Comparison of ENCODE assay signal across 8 cellular contexts in genomic region chr13:74288361-74288911, GRCh38.
DNase-seq lines count a peak whose midpoint lies in the region; ATAC-seq and TF ChIP-seq lines count a peak whose summit lies in the region.

No MANE protein-coding gene starts in this region.

- H3K9ac ChIP-seq in BLaER1 (no peak overlapping the region), endocrine pancreas (ENCODE audit: control insufficient read depth, insufficient read depth, low read length) (peak overlapping the region; percentile 8)

- CTCF ChIA-PET in activated CD8-positive, alpha-beta T cell treated with anti-CD3 and anti-CD28 coated beads for 36 hours (lab: Charles Lee) = interaction anchor here (0.8 to 5.1 kb wide), 20 partner anchors 9 to 931 kb away, joined by 3 to 25 read pairs (median 6); no protein-coding TSS in a partner anchor

- peak; percentile 94 for DNase-seq in NCI-H1092 (lab: John Stamatoyannopoulos, UW)
- peak; percentile 36 for DNase-seq in activated CD8-positive, alpha-beta T cell treated with anti-CD3 and anti-CD28 coated beads for 36 hours
- DNase-seq in natural killer cell = peak; percentile 19
- DNase-seq in AG08395 (ENCODE audit: low spot score) = no peak

- H3K27me3 Mint-ChIP-seq in activated CD8-positive, alpha-beta T cell treated with anti-CD3 and anti-CD28 coated beads for 36 hours = no peaks in the 10 kb centered on the region
- no peaks in the 10 kb centered on the region for H3K27me3 Mint-ChIP-seq in natural killer cell (ENCODE audit: low read depth in 2 of 2)

- H3K9me3 ChIP-seq in BLaER1 (no peaks in the 10 kb centered on the region), endocrine pancreas (ENCODE audit: control insufficient read depth, low read length) (no peaks in the 10 kb centered on the region)

- peak overlapping the region; percentile 67 for H3K4me3 Mint-ChIP-seq in activated CD8-positive, alpha-beta T cell treated with anti-CD3 and anti-CD28 coated beads for 36 hours
- peak overlapping the region; percentile 93 for H3K4me3 Mint-ChIP-seq in natural killer cell

- intact Hi-C loops in activated CD8-positive, alpha-beta T cell treated with anti-CD3 and anti-CD28 coated beads for 36 hours (cut with micrococcal nuclease) = loop anchor here (5.0 to 10.0 kb wide), 3 partner anchors 156 to 534 kb away; partner anchors contain the start of gene KLF12
- intact Hi-C loops in natural killer cell (cut with micrococcal nuclease) = loop anchor here (2.0 to 5.0 kb wide), 3 partner anchors 261 to 534 kb away; no protein-coding TSS in a partner anchor

- POLR2A ChIA-PET in activated CD8-positive, alpha-beta T cell treated with anti-CD3 and anti-CD28 coated beads for 36 hours (lab: Charles Lee) = interaction anchor here (0.9 to 3.7 kb wide), 5 partner anchors 11 to 155 kb away, joined by 3 to 28 read pairs (median 6); partner anchors contain the start of gene KLF12

- H3K27ac Mint-ChIP-seq in activated CD8-positive, alpha-beta T cell treated with anti-CD3 and anti-CD28 coated beads for 36 hours = peak overlapping the region; percentile 73
- peak overlapping the region; percentile 93 to 95 for H3K27ac Mint-ChIP-seq in natural killer cell

- no peak for TF ChIP-seq CTCF in activated CD8-positive, alpha-beta T cell treated with anti-CD3 and anti-CD28 coated beads for 36 hours (IDR thresholded peaks at IDR 0.05)
- no peak for TF ChIP-seq CTCF in natural killer cell (IDR thresholded peaks at IDR 0.05)

- H3K4me1 Mint-ChIP-seq in activated CD8-positive, alpha-beta T cell treated with anti-CD3 and anti-CD28 coated beads for 36 hours (ENCODE audit: low read depth) = peaks cover 64% of the 10 kb centered on the region
- H3K4me1 Mint-ChIP-seq in natural killer cell = peaks cover 50 to 61% of the 10 kb centered on the region in 2 donors

- H3K4me3 ChIP-seq in BLaER1 = 0 out of 2 replicates have a peak overlapping the region, but pooled peaks have one; percentile 12
- H3K4me3 ChIP-seq in endocrine pancreas (ENCODE audit: control insufficient read depth, insufficient read depth, low read length) = peak overlapping the region; percentile 82

- H3K27ac ChIP-seq in BLaER1 = no peak overlapping the region

- ATAC-seq in activated CD8-positive, alpha-beta T cell treated with anti-CD3 and anti-CD28 coated beads for 36 hours = no peak
- ATAC-seq in natural killer cell (no peak), HG03108 (IDR thresholded peaks at IDR 0.05; ENCODE audit: unreplicated experiment) (no peak), GM19452 (IDR thresholded peaks at IDR 0.05; ENCODE audit: unreplicated experiment) (no peak)

- H3K9me3 Mint-ChIP-seq in activated CD8-positive, alpha-beta T cell treated with anti-CD3 and anti-CD28 coated beads for 36 hours = no peaks in the 10 kb centered on the region
- H3K9me3 Mint-ChIP-seq in natural killer cell = no peaks in the 10 kb centered on the region

- no peaks in the 10 kb centered on the region for H4K20me1 ChIP-seq in BLaER1

- H3K4me1 ChIP-seq in BLaER1 (peaks cover 30% of the 10 kb centered on the region), endocrine pancreas (ENCODE audit: control insufficient read depth, insufficient read depth, low read length) (peaks cover 18% of the 10 kb centered on the region)

- H3K36me3 ChIP-seq in BLaER1 (no peaks in the 10 kb centered on the region), endocrine pancreas (ENCODE audit: control insufficient read depth, insufficient read depth, low read length) (no peaks in the 10 kb centered on the region)

- H3K36me3 Mint-ChIP-seq in activated CD8-positive, alpha-beta T cell treated with anti-CD3 and anti-CD28 coated beads for 36 hours (ENCODE audit: low read depth) = no peaks in the 10 kb centered on the region
- H3K36me3 Mint-ChIP-seq in natural killer cell = no peaks in the 10 kb centered on the region

- H3K4me2 ChIP-seq in BLaER1 = peak overlapping the region; percentile 71

- H3K27me3 ChIP-seq in BLaER1 = no peaks in the 10 kb centered on the region
- no peaks in the 10 kb centered on the region for H3K27me3 ChIP-seq in endocrine pancreas (ENCODE audit: control insufficient read depth, insufficient read depth, low read length)
